In genomic region chr9:112375361-112375760, GRCh38 we compare ENCODE assay signal across 11 cellular contexts.
"Had no signal": no experiment of that assay in that cellular context is flagged by ENCODE, and none has a peak within 500 bp of the region (broad histone marks: within the 10 kb centered on the region; RNA-seq: fewer than 3 reads in every experiment).

No MANE protein-coding gene starts in this region.

- H3K4me3 ChIP-seq: GM23248, GM23338, HAP-1 had no signal

- H3K27ac ChIP-seq: GM23248 had no signal

- H3K9me3 ChIP-seq: HAP-1 had no signal

- ATAC-seq: GM23338, HCT116 had no signal

- DNase-seq: GM23248, GOT3, H7, H9, HCEC 1CT, HFFc6 had no signal

- H3K36me3 ChIP-seq: HAP-1 had no signal

- FAIRE-seq: H1, H54 had no signal

- H3K27ac Mint-ChIP-seq: GM23338, H9, HFFc6 had no signal

- H3K9ac ChIP-seq: GM23248 had no signal

- H3K4me3 Mint-ChIP-seq: GM23338, H9, HFFc6 had no signal

- H2AFZ ChIP-seq: GM23248, GM23338 had no signal

- H3K4me2 ChIP-seq: GM23338 had no signal

- H3K9me3 Mint-ChIP-seq: GM23338, HFFc6 had no signal
